In the genomic region with DNA sequence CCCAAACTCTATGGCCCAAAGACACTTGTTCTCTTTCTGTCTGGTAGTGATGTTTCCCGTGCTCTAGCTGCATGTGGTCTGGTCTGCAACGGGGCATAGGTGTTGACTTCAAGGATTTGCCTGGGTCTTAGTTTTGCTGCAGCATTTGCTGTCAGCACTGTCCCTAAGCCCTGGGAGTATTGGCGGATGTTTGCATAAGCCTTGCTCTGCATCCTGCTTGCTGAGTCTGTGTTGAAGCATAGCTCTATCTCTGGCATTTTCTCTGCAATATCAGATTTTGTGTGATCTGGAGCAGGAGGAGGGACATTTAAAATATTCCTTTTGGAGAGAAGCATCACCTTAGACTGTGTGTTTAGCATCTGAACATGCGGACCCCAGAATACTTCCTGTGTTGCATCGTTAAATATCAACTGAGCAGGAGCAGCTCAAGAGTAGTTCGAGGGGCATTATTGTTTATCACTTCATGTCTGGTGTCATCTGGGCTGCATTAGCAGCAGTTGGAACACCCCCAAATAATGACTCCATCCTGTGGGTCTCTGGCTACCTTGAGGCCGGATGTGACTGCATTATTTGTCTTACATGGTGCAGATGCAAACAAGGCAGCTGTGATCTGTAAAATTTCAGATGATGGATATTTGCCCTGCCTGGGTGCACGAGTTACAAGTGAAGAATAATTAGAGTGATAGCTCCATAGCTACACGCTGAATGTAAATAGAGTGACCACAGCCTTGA, we compare ENCODE assay signal across 12 cellular contexts.
DNase-seq lines count a peak whose midpoint lies in the region; ATAC-seq and TF ChIP-seq lines count a peak whose summit lies in the region.
"Had no signal": no experiment of that assay in that cellular context is flagged by ENCODE, and none has a peak within 500 bp of the region (broad histone marks: within the 10 kb centered on the region; RNA-seq: fewer than 3 reads in every experiment).

No MANE protein-coding gene starts in this region.

- no peaks in the 10 kb centered on the region for H3K9me3 ChIP-seq in BLaER1 treated with 17β-estradiol and CSF1 and Interleukin-3, amounts not matched to agents 10 nM and 100 nM (replicated peaks in 1 of 11)
- no peaks in the 10 kb centered on the region for H3K9me3 ChIP-seq in hepatocyte (ENCODE audit: low read depth)
- no peaks in the 10 kb centered on the region for H3K9me3 ChIP-seq in body of pancreas

- peak; percentile 18 for ATAC-seq in GM19455 (IDR thresholded peaks at IDR 0.05; ENCODE audit: unreplicated experiment)
- no peak for ATAC-seq in GM18870 (IDR thresholded peaks at IDR 0.05; ENCODE audit: unreplicated experiment)
- no peak for ATAC-seq in body of pancreas

- H3K36me3 ChIP-seq in BLaER1 treated with 17β-estradiol and CSF1 and Interleukin-3, amounts not matched to agents 10 nM and 100 nM, result no peaks in the 10 kb centered on the region
- H3K36me3 ChIP-seq in hepatocyte (replicated peaks; ENCODE audit: insufficient read depth, low read depth), result no peaks in the 10 kb centered on the region
- no peaks in the 10 kb centered on the region for H3K36me3 ChIP-seq in body of pancreas (replicated peaks in 1 of 2; ENCODE audit: insufficient read depth in 1 of 2, low read depth in 2 of 2)

- H3K4me3 ChIP-seq in BLaER1 treated with 17β-estradiol and CSF1 and Interleukin-3, amounts not matched to agents 10 nM and 100 nM, result no peak overlapping the region
- no peak overlapping the region for H3K4me3 ChIP-seq in hepatocyte
- H3K4me3 ChIP-seq in body of pancreas, result no peak overlapping the region

- 48% methylated on average over 9 of the region's 9 CpGs for WGBS in hepatocyte (ENCODE audit: low lambda C conversion rate, missing lambda C conversion rate)
- 54 to 60% methylated on average over 9 of the region's 9 CpGs for WGBS in body of pancreas, 2 donors

- DNase-seq in SHP77 (lab: John Stamatoyannopoulos, UW) (peak; percentile 45 to 53), hepatocyte (ENCODE audit: low spot score) (peak; percentile 8), SIG-M5 treated with dmso at 0.1 percent for 504 hours (lab: John Stamatoyannopoulos, UW; ENCODE audit: unreplicated experiment) (no peak), T-helper 1 cell (no peak), body of pancreas (no peak)
- DNase-seq: activated gamma-delta T cell treated with Interleukin-2 at 50 U/mL for 16 hours; CD4-positive, alpha-beta memory T cell; hippocampal formation; OCI-M1 had no signal

- TF ChIP-seq POLR2A in body of pancreas (IDR thresholded peaks at IDR 0.05), result no peak

- no peak overlapping the region for H2AFZ ChIP-seq in hepatocyte

- no peaks in the 10 kb centered on the region for H4K20me1 ChIP-seq in BLaER1 treated with 17β-estradiol and CSF1 and Interleukin-3, amounts not matched to agents 10 nM and 100 nM
- H4K20me1 ChIP-seq in hepatocyte (ENCODE audit: insufficient read depth, poor library complexity, severe bottlenecking), result no peaks in the 10 kb centered on the region

- peaks cover 0 to 26% (median 21%) of the 10 kb centered on the region in 10 experiments; a peak in 16 of 20 replicates for H3K4me1 ChIP-seq in BLaER1 treated with 17β-estradiol and CSF1 and Interleukin-3, amounts not matched to agents 10 nM and 100 nM
- H3K4me1 ChIP-seq in hepatocyte (ENCODE audit: insufficient read depth) (no peaks in the 10 kb centered on the region), body of pancreas (no peaks in the 10 kb centered on the region)

- no peak overlapping the region for H3K9ac ChIP-seq in BLaER1 treated with 17β-estradiol and CSF1 and Interleukin-3, amounts not matched to agents 10 nM and 100 nM

- H3K79me2 ChIP-seq in hepatocyte, result no peaks in the 10 kb centered on the region

- peak overlapping the region in 1 of 11 experiments; percentile 7; a peak in 1 of 22 replicates for H3K27ac ChIP-seq in BLaER1 treated with 17β-estradiol and CSF1 and Interleukin-3, amounts not matched to agents 10 nM and 100 nM
- H3K27ac ChIP-seq in hepatocyte (no peak overlapping the region), body of pancreas (no peak overlapping the region)

- peak overlapping the region in 8 of 11 experiments; percentile 30 to 58 (median 45); a peak in 16 of 22 replicates for H3K4me2 ChIP-seq in BLaER1 treated with 17β-estradiol and CSF1 and Interleukin-3, amounts not matched to agents 10 nM and 100 nM
- H3K4me2 ChIP-seq in hepatocyte, result no peak overlapping the region

- intact Hi-C loops in body of pancreas (cut with DNase I), result loop anchor here (10.0 kb wide), 1 partner anchor 1094 kb away; no protein-coding TSS in a partner anchor

- no peaks in the 10 kb centered on the region for H3K9me2 ChIP-seq in hepatocyte (replicated peaks; ENCODE audit: insufficient read depth)

- no peaks in the 10 kb centered on the region for H3K27me3 ChIP-seq in BLaER1 treated with 17β-estradiol and CSF1 and Interleukin-3, amounts not matched to agents 10 nM and 100 nM
- H3K27me3 ChIP-seq in hepatocyte (peaks cover 6% of the 10 kb centered on the region), body of pancreas (no peaks in the 10 kb centered on the region)

- TF ChIP-seq CTCF in hepatocyte (IDR thresholded peaks at IDR 0.05; ENCODE audit: poor library complexity), result no peak
- no peak for TF ChIP-seq CTCF in body of pancreas (IDR thresholded peaks at IDR 0.05)

Comparison
In these comparisons a context has a peak if more than half of its experiments do, and no peak if none do; other contexts are left out.
1. DNase-seq: peak in SHP77 (2 of 2) and hepatocyte (single experiment); none in SIG-M5 treated with dmso at 0.1 percent for 504 hours (single experiment), T-helper 1 cell (0 of 5) and body of pancreas (0 of 4).